Comparison of ENCODE assay signal across 29 cellular contexts in the genomic region with DNA sequence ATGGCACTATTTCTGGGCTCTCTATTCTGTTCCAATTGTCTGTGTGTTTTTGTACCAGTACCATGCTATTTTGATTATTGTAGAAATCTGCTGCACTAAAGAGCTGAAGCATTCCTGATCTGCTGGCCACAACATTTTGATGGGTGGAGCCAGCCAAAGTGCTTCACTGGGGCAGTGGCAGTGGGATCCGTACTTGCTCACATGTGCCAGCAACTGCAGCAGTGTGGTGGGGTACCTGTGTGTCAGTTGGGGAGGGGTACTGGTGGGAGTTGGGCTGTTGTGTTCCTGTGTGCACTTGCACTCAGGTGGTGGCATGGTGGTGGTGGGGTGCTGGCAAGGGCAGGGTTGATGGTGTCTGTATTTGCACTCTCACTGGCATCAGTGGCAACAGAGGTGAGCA.
"Had no signal": no experiment of that assay in that cellular context is flagged by ENCODE, and none has a peak within 500 bp of the region (broad histone marks: within the 10 kb centered on the region; RNA-seq: fewer than 3 reads in every experiment).

No MANE protein-coding gene starts in this region.

- H3K9me3 ChIP-seq: ascending aorta, colonic mucosa, esophagus squamous epithelium had no signal

- H3K4me3 ChIP-seq: ascending aorta, colonic mucosa, esophagus squamous epithelium, gastroesophageal sphincter had no signal

- H3K36me3 Mint-ChIP-seq: activated CD4-positive, alpha-beta memory T cell treated with anti-CD3 and anti-CD28 coated beads for 36 hours; activated CD8-positive, alpha-beta memory T cell treated with anti-CD3 and anti-CD28 coated beads, Interleukin-2, amount 10 ng/mL, durations not matched to agents 7 days and 5 days; activated naive CD4-positive, alpha-beta T cell treated with anti-CD3 and anti-CD28 coated beads, Interleukin-2, amount 10 ng/mL, durations not matched to agents 7 days and 5 days; activated naive CD4-positive, alpha-beta T cell treated with anti-CD3 and anti-CD28 coated beads, Interleukin-2, amount 50 U/mL, for 72 hours; activated naive CD8-positive, alpha-beta T cell treated with anti-CD3 and anti-CD28 coated beads, Interleukin-2, amount 10 ng/mL, durations not matched to agents 7 days and 5 days; brain had no signal

- H3K4me1 Mint-ChIP-seq: activated CD4-positive, alpha-beta T cell treated with anti-CD3 and anti-CD28 coated beads for 36 hours; activated CD4-positive, alpha-beta T cell treated with anti-CD3 and anti-CD28 coated beads, Interleukin-2, amount 10 ng/mL, durations not matched to agents 24 days and 14 days; activated CD8-positive, alpha-beta memory T cell treated with anti-CD3 and anti-CD28 coated beads, Interleukin-2, amount 10 ng/mL, durations not matched to agents 7 days and 5 days; activated naive CD4-positive, alpha-beta T cell treated with anti-CD3 and anti-CD28 coated beads, Interleukin-2, amount 10 ng/mL, durations not matched to agents 7 days and 5 days; activated naive CD8-positive, alpha-beta T cell treated with anti-CD3 and anti-CD28 coated beads, Interleukin-2, amount 10 ng/mL, durations not matched to agents 7 days and 5 days; brain had no signal

- H3K27me3 ChIP-seq: ascending aorta, colonic mucosa, esophagus squamous epithelium, gastroesophageal sphincter had no signal

- H3K4me1 ChIP-seq: ascending aorta, colonic mucosa, esophagus squamous epithelium, gastroesophageal sphincter had no signal

- ATAC-seq: activated CD4-positive, alpha-beta T cell treated with anti-CD3 and anti-CD28 coated beads for 36 hours; activated CD8-positive, alpha-beta memory T cell treated with anti-CD3 and anti-CD28 coated beads, Interleukin-2, amount 10 ng/mL, durations not matched to agents 7 days and 5 days; activated CD8-positive, alpha-beta T cell treated with anti-CD3 and anti-CD28 coated beads, Interleukin-2, amount 10 ng/mL, durations not matched to agents 7 days and 5 days; activated naive CD4-positive, alpha-beta T cell treated with anti-CD3 and anti-CD28 coated beads, Interleukin-2, amount 50 U/mL, for 72 hours; gastroesophageal sphincter had no signal

- H3K4me3 Mint-ChIP-seq: activated CD4-positive, alpha-beta memory T cell treated with anti-CD3 and anti-CD28 coated beads for 36 hours; activated CD4-positive, alpha-beta T cell treated with anti-CD3 and anti-CD28 coated beads for 36 hours; activated CD4-positive, alpha-beta T cell treated with anti-CD3 and anti-CD28 coated beads, Interleukin-2, amount 10 ng/mL, durations not matched to agents 24 days and 14 days; activated CD8-positive, alpha-beta memory T cell treated with anti-CD3 and anti-CD28 coated beads, Interleukin-2, amount 10 ng/mL, durations not matched to agents 7 days and 5 days; activated CD8-positive, alpha-beta T cell treated with anti-CD3 and anti-CD28 coated beads, Interleukin-2, amount 10 ng/mL, durations not matched to agents 7 days and 5 days; activated naive CD4-positive, alpha-beta T cell treated with anti-CD3 and anti-CD28 coated beads, Interleukin-2, amount 10 ng/mL, durations not matched to agents 7 days and 5 days; activated naive CD8-positive, alpha-beta T cell treated with anti-CD3 and anti-CD28 coated beads, Interleukin-2, amount 10 ng/mL, durations not matched to agents 7 days and 5 days; activated T-helper 1 cell treated with anti-CD3 and anti-CD28 coated beads, Interleukin-12 subunit alpha, Interleukin-12 subunit beta, Interleukin-2, Interleukin-4 antibody, amounts not matched to agents 30 ng/mL and 10 ng/mL and 1 ng/mL, durations not matched to agents 14 hours and 24 hours and 36 hours; brain had no signal

- H3K27ac ChIP-seq: ascending aorta, colonic mucosa, epithelial cell of prostate, esophagus squamous epithelium, gastroesophageal sphincter had no signal

- DNase-seq: activated CD4-positive, alpha-beta memory T cell treated with anti-CD3 and anti-CD28 coated beads for 36 hours; activated CD4-positive, alpha-beta T cell treated with anti-CD3 and anti-CD28 coated beads for 36 hours; activated CD4-positive, alpha-beta T cell treated with anti-CD3 and anti-CD28 coated beads, Interleukin-2, amount 10 ng/mL, durations not matched to agents 24 days and 14 days; activated CD4-positive, CD25-positive, alpha-beta regulatory T cell; activated CD4-positive, CD25-positive, alpha-beta regulatory T cell treated with anti-CD3 and anti-CD28 coated beads, Interleukin-2, amount 50 U/mL, for 72 hours; activated CD8-positive, alpha-beta memory T cell treated with anti-CD3 and anti-CD28 coated beads, Interleukin-2, amount 10 ng/mL, durations not matched to agents 7 days and 5 days; activated CD8-positive, alpha-beta memory T cell treated with anti-CD3 and anti-CD28 coated beads, Interleukin-2, amount 50 U/mL, for 4 hours; activated CD8-positive, alpha-beta T cell treated with anti-CD3 and anti-CD28 coated beads, Interleukin-2, amount 10 ng/mL, durations not matched to agents 7 days and 5 days; activated effector memory CD4-positive, alpha-beta T cell treated with anti-CD3 and anti-CD28 coated beads, Interleukin-2, amount 50 U/mL, for 16 hours; activated naive CD4-positive, alpha-beta T cell treated with anti-CD3 and anti-CD28 coated beads, Interleukin-2, amount 10 ng/mL, durations not matched to agents 7 days and 5 days; activated naive CD8-positive, alpha-beta T cell treated with anti-CD3 and anti-CD28 coated beads, Interleukin-2, amount 10 ng/mL, durations not matched to agents 7 days and 5 days; activated T-cell treated with anti-CD3 and anti-CD28 coated beads, Interleukin-2, amount 50 U/mL, for 1 hour; activated T-cell treated with anti-CD3 and anti-CD28 coated beads, Interleukin-2, amount 50 U/mL, for 48 hours; caudate nucleus; colonic mucosa; effector CD8-positive, alpha-beta T cell; esophagus squamous epithelium; foreskin melanocyte; T-helper 2 cell had no signal

- H3K27ac Mint-ChIP-seq: activated CD4-positive, alpha-beta memory T cell treated with anti-CD3 and anti-CD28 coated beads for 36 hours; activated CD4-positive, alpha-beta T cell treated with anti-CD3 and anti-CD28 coated beads for 36 hours; activated CD4-positive, alpha-beta T cell treated with anti-CD3 and anti-CD28 coated beads, Interleukin-2, amount 10 ng/mL, durations not matched to agents 24 days and 14 days; activated CD8-positive, alpha-beta memory T cell treated with anti-CD3 and anti-CD28 coated beads, Interleukin-2, amount 10 ng/mL, durations not matched to agents 7 days and 5 days; activated CD8-positive, alpha-beta T cell treated with anti-CD3 and anti-CD28 coated beads, Interleukin-2, amount 10 ng/mL, durations not matched to agents 7 days and 5 days; activated naive CD4-positive, alpha-beta T cell treated with anti-CD3 and anti-CD28 coated beads, Interleukin-2, amount 10 ng/mL, durations not matched to agents 7 days and 5 days; activated naive CD4-positive, alpha-beta T cell treated with anti-CD3 and anti-CD28 coated beads, Interleukin-2, amount 50 U/mL, for 72 hours; activated naive CD8-positive, alpha-beta T cell treated with anti-CD3 and anti-CD28 coated beads, Interleukin-2, amount 10 ng/mL, durations not matched to agents 7 days and 5 days; activated T-helper 1 cell treated with anti-CD3 and anti-CD28 coated beads, Interleukin-12 subunit alpha, Interleukin-12 subunit beta, Interleukin-2, Interleukin-4 antibody, amounts not matched to agents 30 ng/mL and 10 ng/mL and 1 ng/mL, durations not matched to agents 14 hours and 24 hours and 36 hours; activated T-helper 2 cell treated with anti-CD3 and anti-CD28 coated beads, Interferon-gamma antibody, Interleukin-2, Interleukin-4, amounts not matched to agents 10 μg/mL and 5 μg/mL and 100 μg/mL, durations not matched to agents 14 hours and 24 hours and 36 hours; brain had no signal

- FAIRE-seq: bronchial epithelial cell, endometrium, endothelial cell of umbilical vein had no signal

- H3K36me3 ChIP-seq: ascending aorta, colonic mucosa, esophagus squamous epithelium, gastroesophageal sphincter had no signal
